Comparison of ENCODE assay signal across 20 cellular contexts in the genomic region with DNA sequence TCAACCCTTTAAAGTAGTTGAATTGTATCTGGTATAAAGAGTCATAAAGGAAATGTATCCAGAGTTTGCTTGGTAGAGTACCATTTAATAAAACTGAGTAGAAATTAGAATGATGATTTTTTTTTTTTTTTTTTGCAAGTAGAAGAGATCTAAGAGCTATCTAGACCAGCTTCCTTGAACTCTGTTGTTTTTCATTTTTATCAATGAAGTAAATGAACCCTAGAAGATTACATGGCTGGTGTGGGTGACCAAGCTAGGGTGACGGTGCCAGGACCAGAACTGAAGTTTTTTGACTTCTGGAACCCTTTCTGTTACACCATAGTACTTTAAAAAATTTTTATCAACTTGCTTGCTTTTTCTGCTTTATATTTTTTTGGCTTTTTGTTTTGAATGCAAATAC. TPM values are rescaled to one million over a fixed set of nuclear protein-coding genes. Genes with fewer than 3 reads are reported as not detected.
DNase-seq lines count a peak whose midpoint lies in the region; ATAC-seq, FAIRE-seq and TF ChIP-seq lines count a peak whose summit lies in the region.
"Had no signal": no experiment of that assay in that cellular context is flagged by ENCODE, and none has a peak within 500 bp of the region (broad histone marks: within the 10 kb centered on the region; RNA-seq: fewer than 3 reads in every experiment).

No MANE protein-coding gene starts in this region.

- H3K9me3 Mint-ChIP-seq in activated T-cell treated with anti-CD3 and anti-CD28 coated beads, Interleukin-2, amount 50 U/mL, for 72 hours, result no peaks in the 10 kb centered on the region
- no peaks in the 10 kb centered on the region for H3K9me3 Mint-ChIP-seq in activated T-cell treated with anti-CD3 and anti-CD28 coated beads, Interleukin-2, amount 50 U/mL, for 4 hours
- no peaks in the 10 kb centered on the region for H3K9me3 Mint-ChIP-seq in activated CD8-positive, alpha-beta T cell treated with anti-CD3 and anti-CD28 coated beads, Interleukin-2, amount 10 ng/mL, durations not matched to agents 7 days and 5 days (ENCODE audit: insufficient read depth)
- no peaks in the 10 kb centered on the region for H3K9me3 Mint-ChIP-seq in naive thymus-derived CD8-positive, alpha-beta T cell

- H3K36me3 ChIP-seq in esophagus muscularis mucosa, result no peaks in the 10 kb centered on the region
- H3K36me3 ChIP-seq: right lobe of liver, thoracic aorta had no signal

- H3K4me3 Mint-ChIP-seq in activated T-cell treated with anti-CD3 and anti-CD28 coated beads, Interleukin-2, amount 50 U/mL, for 72 hours, result peak overlapping the region; percentile 39 to 58
- no peak overlapping the region for H3K4me3 Mint-ChIP-seq in activated T-cell treated with anti-CD3 and anti-CD28 coated beads, Interleukin-2, amount 50 U/mL, for 4 hours
- H3K4me3 Mint-ChIP-seq in activated CD8-positive, alpha-beta T cell treated with anti-CD3 and anti-CD28 coated beads, Interleukin-2, amount 10 ng/mL, durations not matched to agents 7 days and 5 days, result peak overlapping the region; percentile 42
- H3K4me3 Mint-ChIP-seq in naive thymus-derived CD8-positive, alpha-beta T cell, result peak overlapping the region in 9 of 10 donors; percentile 22 to 64 (median 41)

- TF ChIP-seq CTCF in esophagus muscularis mucosa (IDR thresholded peaks at IDR 0.05), result no peak

- ATAC-seq in activated T-cell treated with anti-CD3 and anti-CD28 coated beads, Interleukin-2, amount 50 U/mL, for 72 hours (replicated peaks in 1 of 2), result no peak
- ATAC-seq in activated T-cell treated with anti-CD3 and anti-CD28 coated beads, Interleukin-2, amount 50 U/mL, for 4 hours, result no peak
- peak; percentile 53 for ATAC-seq in activated CD8-positive, alpha-beta T cell treated with anti-CD3 and anti-CD28 coated beads, Interleukin-2, amount 10 ng/mL, durations not matched to agents 7 days and 5 days
- peak; percentile 49 to 57 for ATAC-seq in naive thymus-derived CD8-positive, alpha-beta T cell

- H3K4me3 ChIP-seq in esophagus muscularis mucosa, result no peak overlapping the region
- H3K4me3 ChIP-seq: BLaER1, right lobe of liver, thoracic aorta had no signal

- no peaks in the 10 kb centered on the region for H3K27me3 ChIP-seq in esophagus muscularis mucosa
- H3K27me3 ChIP-seq: BLaER1, right lobe of liver had no signal

- DNase-seq in activated T-cell treated with anti-CD3 and anti-CD28 coated beads, Interleukin-2, amount 50 U/mL, for 72 hours, result no peak
- DNase-seq in activated T-cell treated with anti-CD3 and anti-CD28 coated beads, Interleukin-2, amount 50 U/mL, for 4 hours, result no peak
- no peak for DNase-seq in activated CD8-positive, alpha-beta T cell treated with anti-CD3 and anti-CD28 coated beads, Interleukin-2, amount 10 ng/mL, durations not matched to agents 7 days and 5 days
- DNase-seq in naive thymus-derived CD8-positive, alpha-beta T cell, result no peak
- DNase-seq in superior temporal gyrus (ENCODE audit: extremely low spot score) (no peak), esophagus muscularis mucosa (ENCODE audit: extremely low spot score) (no peak), DMS153 (lab: John Stamatoyannopoulos, UW) (no peak)
- DNase-seq: activated CD4-positive, alpha-beta T cell treated with anti-CD3 and anti-CD28 coated beads, Interleukin-2, amount 50 U/mL, for 1 hour; caudate nucleus; GF-D8; NCI-H146; NCI-H2171; occipital lobe; right lobe of liver had no signal

- no peak for TF ChIP-seq EP300 in esophagus muscularis mucosa (IDR thresholded peaks at IDR 0.05)

- H3K36me3 Mint-ChIP-seq in activated T-cell treated with anti-CD3 and anti-CD28 coated beads, Interleukin-2, amount 50 U/mL, for 72 hours (ENCODE audit: insufficient read depth in 2 of 2), result peaks cover 0 to 2% of the 10 kb centered on the region in 2 donors
- peaks cover 20% of the 10 kb centered on the region for H3K36me3 Mint-ChIP-seq in activated T-cell treated with anti-CD3 and anti-CD28 coated beads, Interleukin-2, amount 50 U/mL, for 4 hours (ENCODE audit: insufficient read depth)
- H3K36me3 Mint-ChIP-seq in activated CD8-positive, alpha-beta T cell treated with anti-CD3 and anti-CD28 coated beads, Interleukin-2, amount 10 ng/mL, durations not matched to agents 7 days and 5 days (ENCODE audit: low read depth), result peaks cover 23% of the 10 kb centered on the region
- H3K36me3 Mint-ChIP-seq in naive thymus-derived CD8-positive, alpha-beta T cell, result peaks cover 5 to 31% (median 15%) of the 10 kb centered on the region in 3 donors

- CTCF ChIA-PET in activated CD8-positive, alpha-beta T cell treated with anti-CD3 and anti-CD28 coated beads, Interleukin-2, amount 10 ng/mL, durations not matched to agents 7 days and 5 days (lab: Charles Lee), result interaction anchor here (1.1 to 2.2 kb wide), 3 partner anchors 8 to 20 kb away, joined by 3 to 9 read pairs (median 6); no protein-coding TSS in a partner anchor

- POLR2A ChIA-PET in activated CD8-positive, alpha-beta T cell treated with anti-CD3 and anti-CD28 coated beads, Interleukin-2, amount 10 ng/mL, durations not matched to agents 7 days and 5 days (lab: Charles Lee), result no interaction called here
- POLR2A ChIA-PET in naive thymus-derived CD8-positive, alpha-beta T cell (lab: Charles Lee), result interaction anchor here (0.6 to 1.3 kb wide), 5 partner anchors 17 to 343 kb away, joined by 3 to 7 read pairs (median 3); partner anchors contain the start of gene MACO1

- intact Hi-C loops in esophagus muscularis mucosa (cut with DNase I), result no loop called here

- peak overlapping the region; percentile 86 for H3K27ac Mint-ChIP-seq in activated T-cell treated with anti-CD3 and anti-CD28 coated beads, Interleukin-2, amount 50 U/mL, for 72 hours
- peak overlapping the region; percentile 28 for H3K27ac Mint-ChIP-seq in activated CD8-positive, alpha-beta T cell treated with anti-CD3 and anti-CD28 coated beads, Interleukin-2, amount 10 ng/mL, durations not matched to agents 7 days and 5 days
- peak overlapping the region; percentile 5 to 91 (median 84) for H3K27ac Mint-ChIP-seq in naive thymus-derived CD8-positive, alpha-beta T cell

- 69% methylated on average over 1 of the region's 1 CpG for WGBS in esophagus muscularis mucosa

- H3K9me3 ChIP-seq in esophagus muscularis mucosa, result no peaks in the 10 kb centered on the region
- H3K9me3 ChIP-seq: right lobe of liver, thoracic aorta had no signal

- H3K27ac ChIP-seq in esophagus muscularis mucosa (replicated peaks in 1 of 4), result no peak overlapping the region
- H3K27ac ChIP-seq: BLaER1, right lobe of liver, thoracic aorta had no signal

- peaks cover 49% of the 10 kb centered on the region for H3K4me1 Mint-ChIP-seq in activated T-cell treated with anti-CD3 and anti-CD28 coated beads, Interleukin-2, amount 50 U/mL, for 72 hours (ENCODE audit: low read depth)
- peaks cover 38% of the 10 kb centered on the region for H3K4me1 Mint-ChIP-seq in activated T-cell treated with anti-CD3 and anti-CD28 coated beads, Interleukin-2, amount 50 U/mL, for 4 hours (ENCODE audit: low read depth)
- H3K4me1 Mint-ChIP-seq in activated CD8-positive, alpha-beta T cell treated with anti-CD3 and anti-CD28 coated beads, Interleukin-2, amount 10 ng/mL, durations not matched to agents 7 days and 5 days (ENCODE audit: low read depth), result peaks cover 31% of the 10 kb centered on the region
- peaks cover 16 to 49% (median 43%) of the 10 kb centered on the region in 4 donors for H3K4me1 Mint-ChIP-seq in naive thymus-derived CD8-positive, alpha-beta T cell

- peak; percentile 27 for FAIRE-seq in G401.6 (lab: Jason Lieb, UNC)
- FAIRE-seq: D721Med, endothelial cell of umbilical vein, H1 had no signal

- no peak for TF ChIP-seq POLR2A in esophagus muscularis mucosa (IDR thresholded peaks at IDR 0.05; ENCODE audit: low read depth)

- no peaks in the 10 kb centered on the region for H3K27me3 Mint-ChIP-seq in activated T-cell treated with anti-CD3 and anti-CD28 coated beads, Interleukin-2, amount 50 U/mL, for 72 hours (ENCODE audit: low read depth)
- no peaks in the 10 kb centered on the region for H3K27me3 Mint-ChIP-seq in activated T-cell treated with anti-CD3 and anti-CD28 coated beads, Interleukin-2, amount 50 U/mL, for 4 hours (ENCODE audit: low read depth)
- no peaks in the 10 kb centered on the region for H3K27me3 Mint-ChIP-seq in activated CD8-positive, alpha-beta T cell treated with anti-CD3 and anti-CD28 coated beads, Interleukin-2, amount 10 ng/mL, durations not matched to agents 7 days and 5 days (ENCODE audit: low read depth)
- H3K27me3 Mint-ChIP-seq in naive thymus-derived CD8-positive, alpha-beta T cell, result no peaks in the 10 kb centered on the region

- peaks cover 31 to 55% (median 48%) of the 10 kb centered on the region in 4 donors for H3K4me1 ChIP-seq in esophagus muscularis mucosa
- H3K4me1 ChIP-seq: BLaER1 had no signal

RNA-seq across cellular contexts. Expression of gene MACO1, which starts 36.9 kb away (rescaled TPM):
- 10 to 100 TPM; 22.6 to 26.3 TPM for total RNA-seq in activated T-cell treated with anti-CD3 and anti-CD28 coated beads, Interleukin-2, amount 50 U/mL, for 72 hours
- 10 to 100 TPM; 14.4 to 17.9 (median 16.4) TPM for total RNA-seq in activated T-cell treated with anti-CD3 and anti-CD28 coated beads, Interleukin-2, amount 50 U/mL, for 4 hours
- 10 to 100 TPM; 16.4 to 17.2 TPM for total RNA-seq in activated CD8-positive, alpha-beta T cell treated with anti-CD3 and anti-CD28 coated beads, Interleukin-2, amount 10 ng/mL, durations not matched to agents 7 days and 5 days
- total RNA-seq in naive thymus-derived CD8-positive, alpha-beta T cell, result 10 to 100 TPM; 26.9 to 28.0 TPM
- 1 to 10 TPM; 7.6 to 8.8 (median 7.6) TPM for polyA plus RNA-seq in naive thymus-derived CD8-positive, alpha-beta T cell
- 10 to 100 TPM; 16.2 to 23.2 (median 19.5) TPM for total RNA-seq in esophagus muscularis mucosa

RNA-seq across cellular contexts. Expression of gene RHCE, which starts 47.0 kb away (rescaled TPM):
- total RNA-seq in activated T-cell treated with anti-CD3 and anti-CD28 coated beads, Interleukin-2, amount 50 U/mL, for 72 hours, result under 1 TPM in 1 of 2 donors, not detected in 1; 0.72 TPM
- total RNA-seq in activated T-cell treated with anti-CD3 and anti-CD28 coated beads, Interleukin-2, amount 50 U/mL, for 4 hours, result under 1 TPM in 2 of 3 donors, not detected in 1; 0.15 to 0.26 TPM
- under 1 TPM in 1 of 2 experiments, not detected in 1; 0.13 TPM for total RNA-seq in activated CD8-positive, alpha-beta T cell treated with anti-CD3 and anti-CD28 coated beads, Interleukin-2, amount 10 ng/mL, durations not matched to agents 7 days and 5 days
- total RNA-seq in naive thymus-derived CD8-positive, alpha-beta T cell, result under 1 TPM; 0.44 to 0.60 TPM
- polyA plus RNA-seq in naive thymus-derived CD8-positive, alpha-beta T cell, result 1 to 10 TPM in 1 of 3 donors, under 1 TPM in 2; 0.30 to 1.1 (median 0.81) TPM
- total RNA-seq in esophagus muscularis mucosa, result under 1 TPM in 1 of 4 donors, not detected in 3; 0.17 TPM
- total RNA-seq: endothelial cell of umbilical vein, occipital lobe, thoracic aorta had no signal

Comparison
In these comparisons a context has a peak if more than half of its experiments do, and no peak if none do; other contexts are left out.
1. ATAC-seq: peak in activated CD8-positive, alpha-beta T cell treated with anti-CD3 and anti-CD28 coated beads, Interleukin-2, amount 10 ng/mL, durations not matched to agents 7 days and 5 days (single experiment) and naive thymus-derived CD8-positive, alpha-beta T cell (2 of 2); none in activated T-cell treated with anti-CD3 and anti-CD28 coated beads, Interleukin-2, amount 50 U/mL, for 72 hours (0 of 2) and activated T-cell treated with anti-CD3 and anti-CD28 coated beads, Interleukin-2, amount 50 U/mL, for 4 hours (0 of 2).
2. H3K27ac Mint-ChIP-seq: peak in every context shown above with its lines; median percentile 86 in activated T-cell treated with anti-CD3 and anti-CD28 coated beads, Interleukin-2, amount 50 U/mL, for 72 hours; 84 in naive thymus-derived CD8-positive, alpha-beta T cell; 28 in activated CD8-positive, alpha-beta T cell treated with anti-CD3 and anti-CD28 coated beads, Interleukin-2, amount 10 ng/mL, durations not matched to agents 7 days and 5 days.